ENCODE assay signal across 8 cellular contexts in the genomic region with DNA sequence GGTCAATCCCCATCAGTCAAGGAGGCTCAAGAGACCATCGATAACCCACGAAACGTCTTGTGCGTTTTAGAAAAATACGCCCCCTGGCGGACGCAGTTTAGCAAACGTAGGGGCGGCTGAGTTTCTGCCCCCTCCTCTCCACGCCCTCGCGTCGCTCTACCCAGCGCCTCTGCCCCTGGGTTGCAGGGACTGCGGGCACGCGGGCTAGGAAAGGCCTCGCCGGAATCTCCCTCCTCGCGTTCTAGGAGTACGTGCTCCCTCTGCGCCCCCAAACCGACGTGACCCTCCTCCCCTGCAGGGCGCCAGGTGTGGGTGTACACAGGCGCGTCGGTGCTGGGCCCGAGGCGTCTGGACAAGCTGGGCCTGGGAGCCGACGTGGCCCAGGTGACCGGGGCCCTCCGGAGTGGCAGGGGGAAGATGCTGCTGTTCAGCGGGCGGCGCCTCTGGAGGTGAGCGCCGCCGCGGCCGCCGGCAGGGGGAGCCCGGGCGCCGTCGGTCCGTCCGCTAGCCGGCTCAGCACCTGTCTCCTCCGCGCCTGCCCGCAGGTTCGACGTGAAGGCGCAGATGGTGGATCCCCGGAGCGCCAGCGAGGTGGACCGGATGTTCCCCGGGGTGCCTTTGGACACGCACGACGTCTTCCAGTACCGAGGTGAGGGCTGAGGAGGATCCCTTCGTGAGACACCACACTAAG. TPM values are rescaled to one million over a fixed set of nuclear protein-coding genes. Genes with fewer than 3 reads are reported as not detected.
A peak's percentile ranks its signal among the peaks of the same experiment; 100 is the strongest.
DNase-seq lines count a peak whose midpoint lies in the region; ATAC-seq and TF ChIP-seq lines count a peak whose summit lies in the region.

No MANE protein-coding gene starts in this region.

- intact Hi-C loops in heart left ventricle (cut with DNase I) (loop anchor here in 4 of 10 donors (1.0 to 10.0 kb wide), 4 partner anchors 27 to 321 kb away; no protein-coding TSS in a partner anchor), sciatic nerve (cut with DNase I) (no loop called here)

- no peak overlapping the region for H3K27ac ChIP-seq in heart left ventricle

- ATAC-seq in GM19467 (IDR thresholded peaks at IDR 0.05; ENCODE audit: unreplicated experiment), result peak; percentile 58
- ATAC-seq in heart left ventricle, result peak in 3 of 4 donors; percentile 60 to 78 (median 67)
- ATAC-seq in sciatic nerve, result peak; percentile 67

- WGBS in heart left ventricle, 4 donors, result 0 to 1% (median 1%) methylated on average over 19 to 67 of the region's 67 CpGs

- H3K36me3 ChIP-seq in BJ (ENCODE audit: control insufficient read depth, insufficient read depth, low read length), result no peaks in the 10 kb centered on the region
- no peaks in the 10 kb centered on the region for H3K36me3 ChIP-seq in MG63
- H3K36me3 ChIP-seq in heart left ventricle, result no peaks in the 10 kb centered on the region

- DNase-seq in BJ (ENCODE audit: low read depth) (no peak), MG63 (peak; percentile 45), SHP77 (lab: John Stamatoyannopoulos, UW) (peak; percentile 74 to 80), activated gamma-delta T cell treated with Interleukin-2 at 50 U/mL for 16 hours (peak; percentile 59), heart left ventricle (peak in 3 of 5 donors; percentile 38 to 74 (median 42)), sciatic nerve (ENCODE audit: low spot score) (peak; percentile 79), NCI-H2227 (lab: John Stamatoyannopoulos, UW; ENCODE audit: unreplicated experiment) (no peak)

- TF ChIP-seq CTCF in BJ (IDR thresholded peaks at IDR 0.05; ENCODE audit: insufficient read depth, low read depth, low read length), result peak; percentile 71
- TF ChIP-seq CTCF in heart left ventricle (IDR thresholded peaks at IDR 0.05), result peak; percentile 48 to 74 (median 62)

- CTCF ChIA-PET in BJ (lab: Yijun Ruan, JAX), result interaction anchor here (0.6 to 4.0 kb wide), 53 partner anchors 9 to 430 kb away, joined by 3 to 30 read pairs (median 4); a partner anchor contains a TSS

- H3K4me1 ChIP-seq in heart left ventricle, result peaks cover 0 to 40% (median 0%) of the 10 kb centered on the region in 12 donors

- H3K9me3 ChIP-seq in MG63, result no peaks in the 10 kb centered on the region
- H3K9me3 ChIP-seq in heart left ventricle, result no peaks in the 10 kb centered on the region

- POLR2A ChIA-PET in BJ (lab: Charles Lee), result no interaction called here

- H3K4me3 ChIP-seq in BJ (ENCODE audit: low read depth, low read length) (no peak overlapping the region), MG63 (0 out of 2 replicates have a peak overlapping the region, but pooled peaks have one; percentile 10), heart left ventricle (peak overlapping the region in 2 of 12 donors; percentile 26 to 31)

- H3K27me3 ChIP-seq in BJ (ENCODE audit: control insufficient read depth, insufficient read depth, low read length), result peaks cover 47% of the 10 kb centered on the region
- peaks cover 29% of the 10 kb centered on the region for H3K27me3 ChIP-seq in MG63
- peaks cover 50 to 97% (median 77%) of the 10 kb centered on the region in 9 donors for H3K27me3 ChIP-seq in heart left ventricle

- no peak for TF ChIP-seq POLR2A in heart left ventricle (IDR thresholded peaks at IDR 0.05)

RNA-seq across cellular contexts. Expression of a gene that starts 5.3 kb away (rescaled TPM):
- polyA plus RNA-seq in BJ (2011; rRNA removed), result not detected in 2 replicates
- polyA minus RNA-seq in BJ (2011; rRNA and poly(A)+ RNA removed), result not detected in 2 replicates
- total RNA-seq in MG63 (2014; rRNA removed; shearing (Covaris generic); ENCODE audit: low replicate concordance), result 0.07 TPM in 1 of 2 replicates, not detected in the other
- 10 to 100 TPM in 1 of 9 donors, 1 to 10 TPM in 5, under 1 TPM in 3; 0.35 to 15.8 (median 1.1) TPM for total RNA-seq in heart left ventricle
- polyA plus RNA-seq in heart left ventricle, result under 1 TPM; 0.19 to 0.49 TPM
- total RNA-seq in sciatic nerve, result 5.0 TPM

RNA-seq across cellular contexts. Expression of a gene that starts 15.0 kb away (rescaled TPM):
- polyA plus RNA-seq in BJ (2011; rRNA removed) (0.61 and 0.70 TPM in 2 replicates), heart left ventricle (not detected)
- polyA minus RNA-seq in BJ (2011; rRNA and poly(A)+ RNA removed), result 0.15 and 0.33 TPM in 2 replicates
- 0.15 and 0.72 TPM in 2 replicates for total RNA-seq in MG63 (2014; rRNA removed; shearing (Covaris generic); ENCODE audit: low replicate concordance)
- total RNA-seq in heart left ventricle (1 to 10 TPM in 2 of 9 donors, under 1 TPM in 1, not detected in 6; 0.73 to 1.7 (median 1.2) TPM), sciatic nerve (3.9 TPM)

RNA-seq across cellular contexts. Expression of a gene that starts 42.0 kb away (rescaled TPM):
- polyA plus RNA-seq in BJ (2011; rRNA removed), result 4.5 and 9.9 TPM in 2 replicates
- 17.2 and 18.5 TPM in 2 replicates for polyA minus RNA-seq in BJ (2011; rRNA and poly(A)+ RNA removed)
- 8.7 and 9.5 TPM in 2 replicates for total RNA-seq in MG63 (2014; rRNA removed; shearing (Covaris generic); ENCODE audit: low replicate concordance)
- total RNA-seq in heart left ventricle, result 10 to 100 TPM in 3 of 9 donors, 1 to 10 TPM in 6; 5.6 to 14.9 (median 8.5) TPM
- polyA plus RNA-seq in heart left ventricle, result 1 to 10 TPM; 7.0 TPM
- total RNA-seq in sciatic nerve, result 22.3 TPM

Comparison
In these comparisons a context has a peak if more than half of its experiments do, and no peak if none do; other contexts are left out.
1. DNase-seq: peak in MG63 (single experiment), SHP77 (2 of 2), activated gamma-delta T cell treated with Interleukin-2 at 50 U/mL for 16 hours (single experiment), heart left ventricle (3 of 5) and sciatic nerve (single experiment); none in BJ (single experiment) and NCI-H2227 (single experiment).
2. Peak in every context shown above with its lines, with median percentiles within 50 percentile points of each other: ATAC-seq.